ENCODE assay signal across 26 cellular contexts in the genomic region with DNA sequence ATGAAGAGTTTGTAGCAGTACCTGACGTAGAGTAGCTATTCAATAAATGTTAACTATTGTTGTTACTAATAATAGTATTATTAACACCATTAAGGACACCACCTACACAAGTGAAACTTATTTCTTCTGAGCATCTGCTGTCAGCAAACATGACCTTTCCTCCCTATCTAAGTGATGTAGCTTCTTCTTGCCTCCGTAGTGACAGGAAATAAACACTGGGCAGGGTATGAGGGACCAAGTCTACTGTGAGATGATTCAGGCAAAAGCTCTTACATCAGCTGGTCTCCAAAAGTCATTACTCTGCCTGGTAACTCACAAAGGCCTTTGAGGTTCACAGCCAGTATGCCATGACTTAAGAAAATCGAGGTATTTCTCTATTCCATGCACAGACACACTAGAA.
"Had no signal": no experiment of that assay in that cellular context is flagged by ENCODE, and none has a peak within 500 bp of the region (broad histone marks: within the 10 kb centered on the region; RNA-seq: fewer than 3 reads in every experiment).

No MANE protein-coding gene starts in this region.

- H3K4me1 ChIP-seq: esophagus squamous epithelium, gastrocnemius medialis, left lung, thyroid gland, upper lobe of right lung had no signal

- H3K9me3 Mint-ChIP-seq: neural crest cell had no signal

- H3K27me3 ChIP-seq: esophagus squamous epithelium, gastrocnemius medialis, left lung, thyroid gland, upper lobe of right lung had no signal

- H3K27me3 Mint-ChIP-seq: activated B cell treated with CpG ODN at 0.5 μM for 24 hours; activated CD4-positive, alpha-beta T cell treated with anti-CD3 and anti-CD28 coated beads for 36 hours; activated naive CD8-positive, alpha-beta T cell treated with anti-CD3 and anti-CD28 coated beads for 36 hours; central memory CD8-positive, alpha-beta T cell; naive thymus-derived CD4-positive, alpha-beta T cell had no signal

- H3K36me3 Mint-ChIP-seq: activated naive CD8-positive, alpha-beta T cell treated with anti-CD3 and anti-CD28 coated beads for 36 hours; naive thymus-derived CD4-positive, alpha-beta T cell had no signal

- H3K27ac Mint-ChIP-seq: activated B cell treated with CpG ODN at 0.5 μM for 24 hours; activated CD4-positive, alpha-beta T cell treated with anti-CD3 and anti-CD28 coated beads for 36 hours; activated naive CD8-positive, alpha-beta T cell treated with anti-CD3 and anti-CD28 coated beads for 36 hours; naive thymus-derived CD4-positive, alpha-beta T cell had no signal

- H3K9me3 ChIP-seq: esophagus squamous epithelium, gastrocnemius medialis, thyroid gland, upper lobe of right lung had no signal

- H3K4me1 Mint-ChIP-seq: activated B cell treated with CpG ODN at 0.5 μM for 24 hours; activated CD4-positive, alpha-beta T cell treated with anti-CD3 and anti-CD28 coated beads for 36 hours; activated naive CD8-positive, alpha-beta T cell treated with anti-CD3 and anti-CD28 coated beads for 36 hours; central memory CD8-positive, alpha-beta T cell; naive thymus-derived CD4-positive, alpha-beta T cell; neural crest cell had no signal

- H3K4me3 ChIP-seq: esophagus squamous epithelium, gastrocnemius medialis, left lung, lung, thyroid gland, upper lobe of right lung had no signal

- H3K36me3 ChIP-seq: esophagus squamous epithelium, gastrocnemius medialis, left lung, thyroid gland, upper lobe of right lung had no signal

- FAIRE-seq: astrocyte, colon, endothelial cell of umbilical vein had no signal

- H3K4me3 Mint-ChIP-seq: activated B cell treated with CpG ODN at 0.5 μM for 24 hours; activated CD4-positive, alpha-beta T cell treated with anti-CD3 and anti-CD28 coated beads for 36 hours; activated naive CD8-positive, alpha-beta T cell treated with anti-CD3 and anti-CD28 coated beads for 36 hours; activated T-cell treated with anti-CD3 and anti-CD28 coated beads, Interleukin-2, amount 50 U/mL, for 4 hours; central memory CD8-positive, alpha-beta T cell; naive thymus-derived CD4-positive, alpha-beta T cell; neural crest cell had no signal

- DNase-seq: activated B cell treated with CpG ODN at 0.5 μM for 24 hours; activated CD4-positive, alpha-beta T cell treated with anti-CD3 and anti-CD28 coated beads for 36 hours; activated CD4-positive, alpha-beta T cell treated with anti-CD3 and anti-CD28 coated beads, Interleukin-2, amount 50 U/mL, for 48 hours; activated CD8-positive, alpha-beta memory T cell treated with anti-CD3 and anti-CD28 coated beads, Interleukin-2, amount 50 U/mL, for 48 hours; activated naive CD4-positive, alpha-beta T cell treated with Interleukin-2 at 50 U/mL for 16 hours; activated naive CD8-positive, alpha-beta T cell treated with anti-CD3 and anti-CD28 coated beads for 36 hours; activated T-cell treated with anti-CD3 and anti-CD28 coated beads, Interleukin-2, amount 50 U/mL, for 4 hours; effector memory CD4-positive, alpha-beta T cell; esophagus squamous epithelium; gastrocnemius medialis; hippocampal formation; kidney glomerular epithelial cell; left lung; naive thymus-derived CD4-positive, alpha-beta T cell; stimulated activated CD4-positive, alpha-beta T cell treated with anti-CD3 and anti-CD28 coated beads, Interleukin-4, amount 100 ng/mL, for 1 hour; stimulated activated naive CD4-positive, alpha-beta T cell treated with Interleukin-2 at 50 U/mL for 16 hours; T-helper 9 cell; thyroid gland; upper lobe of right lung had no signal

- ATAC-seq: activated CD4-positive, alpha-beta T cell treated with anti-CD3 and anti-CD28 coated beads for 36 hours; activated T-cell treated with anti-CD3 and anti-CD28 coated beads, Interleukin-2, amount 50 U/mL, for 4 hours; gastrocnemius medialis; left lung; naive thymus-derived CD4-positive, alpha-beta T cell; sciatic nerve; upper lobe of right lung had no signal

- H3K27ac ChIP-seq: esophagus squamous epithelium, gastrocnemius medialis, left lung, thyroid gland, upper lobe of right lung had no signal
